Comparison of ENCODE assay signal across 9 cellular contexts in the genomic region with DNA sequence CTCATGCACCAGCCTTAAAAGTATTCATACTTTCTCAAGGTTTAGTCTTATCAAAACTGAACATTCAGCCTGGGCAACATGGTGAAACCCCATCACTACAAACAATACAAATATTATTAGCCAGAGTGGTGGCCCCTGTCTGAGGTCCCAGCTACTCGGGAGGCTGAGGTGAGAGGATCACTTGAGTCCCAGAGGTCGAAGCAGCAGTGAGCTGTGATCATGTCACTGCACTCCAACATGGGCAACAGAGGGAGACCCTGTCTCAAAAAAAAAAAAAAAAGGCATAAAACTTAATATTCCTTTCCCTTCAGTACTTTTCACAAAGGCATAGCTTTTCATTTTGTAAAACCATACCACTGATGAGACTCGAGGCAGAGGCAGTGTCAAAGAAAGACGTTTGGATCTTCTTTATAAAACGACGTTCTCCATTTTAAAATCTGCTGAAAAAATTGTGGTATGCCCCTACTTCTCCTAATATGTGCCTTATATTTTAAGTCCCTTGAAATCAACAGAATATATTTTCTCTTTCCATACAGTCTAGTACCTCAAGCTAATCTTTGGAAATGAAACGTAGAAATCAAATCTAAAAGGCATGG. TPM values are rescaled to one million over a fixed set of nuclear protein-coding genes. Genes with fewer than 3 reads are reported as not detected.
DNase-seq lines count a peak whose midpoint lies in the region; ATAC-seq and TF ChIP-seq lines count a peak whose summit lies in the region.
"Had no signal": no experiment of that assay in that cellular context is flagged by ENCODE, and none has a peak within 500 bp of the region (broad histone marks: within the 10 kb centered on the region; RNA-seq: fewer than 3 reads in every experiment).

No MANE protein-coding gene starts in this region.

- H3K27me3 ChIP-seq in tibial artery: no peaks in the 10 kb centered on the region

- H3K9me3 Mint-ChIP-seq in activated naive CD8-positive, alpha-beta T cell treated with anti-CD3 and anti-CD28 coated beads, Interleukin-2, amount 50 U/mL, for 24 hours: no peaks in the 10 kb centered on the region
- H3K9me3 Mint-ChIP-seq in naive thymus-derived CD8-positive, alpha-beta T cell: no peaks in the 10 kb centered on the region

- peaks cover 43% of the 10 kb centered on the region for H3K4me1 Mint-ChIP-seq in activated naive CD8-positive, alpha-beta T cell treated with anti-CD3 and anti-CD28 coated beads, Interleukin-2, amount 50 U/mL, for 24 hours
- peaks cover 9 to 47% (median 41%) of the 10 kb centered on the region in 4 donors for H3K4me1 Mint-ChIP-seq in naive thymus-derived CD8-positive, alpha-beta T cell

- H3K36me3 Mint-ChIP-seq in activated naive CD8-positive, alpha-beta T cell treated with anti-CD3 and anti-CD28 coated beads, Interleukin-2, amount 50 U/mL, for 24 hours (ENCODE audit: low read depth): peaks cover 19% of the 10 kb centered on the region
- H3K36me3 Mint-ChIP-seq in naive thymus-derived CD8-positive, alpha-beta T cell: peaks cover 0 to 33% (median 15%) of the 10 kb centered on the region in 3 donors

- POLR2A ChIA-PET in naive thymus-derived CD8-positive, alpha-beta T cell (lab: Charles Lee): no interaction called here
- POLR2A ChIA-PET in HEK293T (lab: Yijun Ruan, JAX): interaction anchor here (1.5 kb wide), 1 partner anchor 10 kb away, joined by 8 read pairs; a partner anchor contains a TSS

- no peaks in the 10 kb centered on the region for H3K9me3 ChIP-seq in ES-I3 (ENCODE audit: control insufficient read depth, insufficient read depth, low read length)
- H3K9me3 ChIP-seq in tibial artery: no peaks in the 10 kb centered on the region

- no peaks in the 10 kb centered on the region for H3K4me1 ChIP-seq in ES-I3 (ENCODE audit: insufficient read depth, low read length)
- peaks cover 0 to 23% (median 16%) of the 10 kb centered on the region in 4 donors for H3K4me1 ChIP-seq in tibial artery

- no peak for ATAC-seq in activated naive CD8-positive, alpha-beta T cell treated with anti-CD3 and anti-CD28 coated beads, Interleukin-2, amount 50 U/mL, for 24 hours
- ATAC-seq in naive thymus-derived CD8-positive, alpha-beta T cell: no peak
- no peak for ATAC-seq in HG02885 (IDR thresholded peaks at IDR 0.05; ENCODE audit: poor library complexity, unreplicated experiment)
- no peak for ATAC-seq in HG03196 (IDR thresholded peaks at IDR 0.05; ENCODE audit: unreplicated experiment)

- H3K27me3 Mint-ChIP-seq in activated naive CD8-positive, alpha-beta T cell treated with anti-CD3 and anti-CD28 coated beads, Interleukin-2, amount 50 U/mL, for 24 hours: no peaks in the 10 kb centered on the region
- H3K27me3 Mint-ChIP-seq in naive thymus-derived CD8-positive, alpha-beta T cell: peaks cover 0 to 2% (median 0%) of the 10 kb centered on the region in 5 donors

- peak overlapping the region; percentile 97 for H3K4me3 Mint-ChIP-seq in activated naive CD8-positive, alpha-beta T cell treated with anti-CD3 and anti-CD28 coated beads, Interleukin-2, amount 50 U/mL, for 24 hours
- peak overlapping the region; percentile 6 to 99 (median 96) for H3K4me3 Mint-ChIP-seq in naive thymus-derived CD8-positive, alpha-beta T cell

- H3K36me3 ChIP-seq in ES-I3 (ENCODE audit: insufficient read depth, low read length) (peaks cover 2% of the 10 kb centered on the region; the same call in 1 of the 2 replicates), tibial artery (peaks cover 0 to 12% (median 0%) of the 10 kb centered on the region in 3 donors)

- no peak for TF ChIP-seq CTCF in LNCaP clone FGC (IDR thresholded peaks at IDR 0.05; ENCODE audit: control insufficient read depth, extremely low read depth, insufficient read depth)
- TF ChIP-seq CTCF in tibial artery (IDR thresholded peaks at IDR 0.05): no peak

- H3K9ac ChIP-seq in ES-I3 (ENCODE audit: low read depth, low read length): peak overlapping the region; percentile 90

- peak overlapping the region; percentile 97 for H3K27ac Mint-ChIP-seq in activated naive CD8-positive, alpha-beta T cell treated with anti-CD3 and anti-CD28 coated beads, Interleukin-2, amount 50 U/mL, for 24 hours
- H3K27ac Mint-ChIP-seq in naive thymus-derived CD8-positive, alpha-beta T cell: peak overlapping the region in 7 of 10 donors; percentile 6 to 96 (median 33)

- CTCF ChIA-PET in HEK293T (lab: Yijun Ruan, JAX): interaction anchor here (1.6 kb wide), 1 partner anchor 15 kb away, joined by 5 read pairs; no protein-coding TSS in a partner anchor

- no peak overlapping the region for H3K27ac ChIP-seq in tibial artery

- H3K4me3 ChIP-seq in LNCaP clone FGC (ENCODE audit: low read depth, low read length): 0 out of 2 replicates have a peak overlapping the region, but pooled peaks have one; percentile 88
- no peak overlapping the region for H3K4me3 ChIP-seq in tibial artery

- intact Hi-C loops in tibial artery (cut with DNase I; ENCODE audit: low total_unique reads): no loop called here

- DNase-seq in LNCaP clone FGC (ENCODE audit: low read depth) (no peak), tibial artery (no peak), HEK293T (ENCODE audit: extremely low spot score) (no peak)
- DNase-seq in activated naive CD8-positive, alpha-beta T cell treated with anti-CD3 and anti-CD28 coated beads, Interleukin-2, amount 50 U/mL, for 24 hours: no peak
- DNase-seq in naive thymus-derived CD8-positive, alpha-beta T cell: no peak
- DNase-seq: NK-92 treated with Interleukin-12 subunit alpha and Interleukin-12 subunit beta, amount 100 ng/mL, for 24 hours had no signal

TF ChIP-seq in HEK293T, 16 proteins besides CTCF, POLR2A, EP300 and RAD21:
- no peak for TF ChIP-seq NFRKB (IDR thresholded peaks at IDR 0.05)
- TF ChIP-seq, protein P1, sequence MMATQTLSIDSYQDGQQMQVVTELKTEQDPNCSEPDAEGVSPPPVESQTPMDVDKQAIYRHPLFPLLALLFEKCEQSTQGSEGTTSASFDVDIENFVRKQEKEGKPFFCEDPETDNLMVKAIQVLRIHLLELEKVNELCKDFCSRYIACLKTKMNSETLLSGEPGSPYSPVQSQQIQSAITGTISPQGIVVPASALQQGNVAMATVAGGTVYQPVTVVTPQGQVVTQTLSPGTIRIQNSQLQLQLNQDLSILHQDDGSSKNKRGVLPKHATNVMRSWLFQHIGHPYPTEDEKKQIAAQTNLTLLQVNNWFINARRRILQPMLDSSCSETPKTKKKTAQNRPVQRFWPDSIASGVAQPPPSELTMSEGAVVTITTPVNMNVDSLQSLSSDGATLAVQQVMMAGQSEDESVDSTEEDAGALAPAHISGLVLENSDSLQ (IDR thresholded peaks at IDR 0.05): no peak
- no peak for TF ChIP-seq ELF4 (IDR thresholded peaks at IDR 0.05)
- TF ChIP-seq TARDBP (IDR thresholded peaks at IDR 0.05): no peak
- TF ChIP-seq ARNT (IDR thresholded peaks at IDR 0.05): no peak
- no peak for TF ChIP-seq HDGF (IDR thresholded peaks at IDR 0.05; ENCODE audit: borderline replicate concordance)
- no peak for TF ChIP-seq ZNF384 (IDR thresholded peaks at IDR 0.05)
- TF ChIP-seq CTBP1 (IDR thresholded peaks at IDR 0.05; ENCODE audit: borderline replicate concordance): no peak
- no peak for TF ChIP-seq FOXK2 (IDR thresholded peaks at IDR 0.05)
- TF ChIP-seq L3MBTL2 (conservative IDR thresholded peaks at IDR 0.05): no peak
- TF ChIP-seq LEF1 (IDR thresholded peaks at IDR 0.05; ENCODE audit: borderline replicate concordance): no peak

RNA-seq across cellular contexts. Expression of a gene that starts 1.9 kb away (rescaled TPM):
- 10 to 100 TPM; 39.6 to 42.4 TPM for total RNA-seq in naive thymus-derived CD8-positive, alpha-beta T cell
- 10 to 100 TPM in 1 of 3 donors, 1 to 10 TPM in 2; 5.3 to 10.8 (median 6.1) TPM for polyA plus RNA-seq in naive thymus-derived CD8-positive, alpha-beta T cell

RNA-seq across cellular contexts. Expression of a gene that starts 9.8 kb away (rescaled TPM):
- total RNA-seq in naive thymus-derived CD8-positive, alpha-beta T cell: 10 to 100 TPM; 11.2 to 12.9 TPM
- polyA plus RNA-seq in naive thymus-derived CD8-positive, alpha-beta T cell: 1 to 10 TPM in 1 of 3 donors, under 1 TPM in 2; 0.72 to 1.9 (median 0.97) TPM
